In the genomic region with DNA sequence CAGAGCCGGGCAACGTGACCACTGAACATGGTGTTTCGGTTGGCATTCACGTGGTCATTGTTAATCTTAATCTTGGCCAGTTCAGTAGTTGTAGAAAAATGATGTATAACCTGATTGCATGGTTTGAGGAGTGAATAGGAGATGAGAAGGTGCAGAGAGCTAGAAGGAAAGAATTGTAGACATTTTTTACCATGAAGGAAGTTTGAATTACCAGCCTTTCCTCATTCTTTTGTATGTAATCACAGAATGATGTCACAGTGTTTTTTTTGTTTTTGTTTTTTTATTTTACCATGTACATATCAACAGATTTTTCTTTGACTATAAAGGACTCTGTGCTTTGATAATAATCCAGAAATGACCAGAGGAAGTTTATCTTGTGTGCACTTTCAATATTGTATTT, we compare ENCODE assay signal across 18 cellular contexts.
DNase-seq lines count a peak whose midpoint lies in the region; ATAC-seq and TF ChIP-seq lines count a peak whose summit lies in the region.
"Had no signal": no experiment of that assay in that cellular context is flagged by ENCODE, and none has a peak within 500 bp of the region (broad histone marks: within the 10 kb centered on the region; RNA-seq: fewer than 3 reads in every experiment).

No MANE protein-coding gene starts in this region.

- 97% methylated on average over 4 of the region's 4 CpGs for WGBS in mesenchymal stem cell

- peaks cover 69% of the 10 kb centered on the region for H3K4me1 Mint-ChIP-seq in Calu3 (ENCODE audit: low read depth, unreplicated experiment)
- H3K4me1 Mint-ChIP-seq: T-helper 17 cell had no signal

- H3K4me1 ChIP-seq in OCI-LY7 (ENCODE audit: insufficient read depth, low read length, poor library complexity, severe bottlenecking) (peaks cover 88% of the 10 kb centered on the region), mesenchymal stem cell (ENCODE audit: control insufficient read depth, insufficient read depth, low read depth, low read length) (peaks cover 9% of the 10 kb centered on the region)
- H3K4me1 ChIP-seq: upper lobe of right lung had no signal

- ATAC-seq in GM21529 (IDR thresholded peaks at IDR 0.05; ENCODE audit: unreplicated experiment), result no peak
- ATAC-seq: activated naive CD4-positive, alpha-beta T cell treated with anti-CD3 and anti-CD28 coated beads, Interleukin-2, amount 50 U/mL, for 72 hours; naive thymus-derived CD8-positive, alpha-beta T cell; T-helper 17 cell; upper lobe of right lung had no signal

- H3K14ac ChIP-seq in mesenchymal stem cell (ENCODE audit: low read length in 2 of 2), result no peak overlapping the region

- H2AFZ ChIP-seq in OCI-LY7 (ENCODE audit: low read length) (no peak overlapping the region), mesenchymal stem cell (ENCODE audit: low read depth, low read length) (no peak overlapping the region)

- no peaks in the 10 kb centered on the region for H4K20me1 ChIP-seq in OCI-LY7 (ENCODE audit: insufficient read depth, low read length)

- peak overlapping the region; percentile 34 for H3K4me3 ChIP-seq in OCI-LY7 (ENCODE audit: low read depth, low read length, poor library complexity, severe bottlenecking)
- H3K4me3 ChIP-seq in mesenchymal stem cell (ENCODE audit: insufficient read depth in 1 of 2, low read depth in 1 of 2, low read length in 2 of 2), result no peak overlapping the region
- H3K4me3 ChIP-seq: SJCRH30, upper lobe of right lung had no signal

- H3K27ac ChIP-seq in OCI-LY7 (ENCODE audit: low read depth, low read length, poor library complexity, severe bottlenecking) (peak overlapping the region; percentile 58), mesenchymal stem cell (ENCODE audit: low read length, poor library complexity, severe bottlenecking) (peak overlapping the region; percentile 8)
- H3K27ac ChIP-seq: SJCRH30, upper lobe of right lung, WERI-Rb-1 had no signal

- H3K18ac ChIP-seq in mesenchymal stem cell (ENCODE audit: low read depth in 1 of 2, low read length in 2 of 2), result no peak overlapping the region

- H2BK15ac ChIP-seq in mesenchymal stem cell (ENCODE audit: low read depth, poor library complexity, severe bottlenecking), result no peak overlapping the region

- no peak overlapping the region for H3K23ac ChIP-seq in mesenchymal stem cell (ENCODE audit: low read length in 2 of 2)

- H3K27me3 Mint-ChIP-seq in Calu3 (ENCODE audit: unreplicated experiment), result no peaks in the 10 kb centered on the region
- H3K27me3 Mint-ChIP-seq: activated CD4-positive, alpha-beta T cell treated with anti-CD3 and anti-CD28 coated beads, Interleukin-2, amount 10 ng/mL, durations not matched to agents 7 days and 5 days had no signal

- no TSS peak for BruUV-seq in Calu3 (replicated peaks; lab: Mats Ljungman, UMichigan)
- no TSS peak for BruUV-seq in OCI-LY7 (replicated peaks; lab: Mats Ljungman, UMichigan)

- no peak overlapping the region for H3K9ac ChIP-seq in mesenchymal stem cell (ENCODE audit: low read length)

- CTCF ChIA-PET in Calu3 (lab: Charles Lee), result interaction anchor here (0.6 to 0.8 kb wide), 3 partner anchors 13 to 1756 kb away, joined by 3 read pairs; no protein-coding TSS in a partner anchor
- CTCF ChIA-PET in OCI-LY7 (lab: Charles Lee; ENCODE audit: unreplicated experiment), result no interaction called here

- H3K9me3 ChIP-seq in OCI-LY7 (ENCODE audit: low read length), result no peaks in the 10 kb centered on the region
- H3K9me3 ChIP-seq in mesenchymal stem cell (ENCODE audit: control insufficient read depth, low read length), result no peaks in the 10 kb centered on the region
- H3K9me3 ChIP-seq: SJCRH30, upper lobe of right lung had no signal

- peak overlapping the region; percentile 13 for H2AK5ac ChIP-seq in mesenchymal stem cell (ENCODE audit: low read length, severe bottlenecking)

- H3K36me3 ChIP-seq in OCI-LY7 (ENCODE audit: insufficient read depth, low read length), result peaks cover 14% of the 10 kb centered on the region
- no peaks in the 10 kb centered on the region for H3K36me3 ChIP-seq in mesenchymal stem cell (ENCODE audit: control insufficient read depth in 1 of 2, insufficient read depth in 2 of 2, low read depth in 1 of 2, low read length in 2 of 2)
- H3K36me3 ChIP-seq: SJCRH30, upper lobe of right lung, WERI-Rb-1 had no signal

- H3K4me2 ChIP-seq in OCI-LY7 (ENCODE audit: low read length) (peak overlapping the region; percentile 50), mesenchymal stem cell (ENCODE audit: low read length, poor library complexity, severe bottlenecking) (no peak overlapping the region)

- H3K27me3 ChIP-seq in mesenchymal stem cell (ENCODE audit: control insufficient read depth in 1 of 2, insufficient read depth in 1 of 2, low read length in 2 of 2), result no peaks in the 10 kb centered on the region
- H3K27me3 ChIP-seq: SJCRH30, upper lobe of right lung had no signal

- peak overlapping the region in 1 of 2 experiments; percentile 32 for H2BK12ac ChIP-seq in mesenchymal stem cell (ENCODE audit: low read length in 2 of 2)

- no peak for TF ChIP-seq CTCF in Calu3 (IDR thresholded peaks at IDR 0.05; ENCODE audit: unreplicated experiment)
- no peak for TF ChIP-seq CTCF in OCI-LY7 (conservative IDR thresholded peaks at IDR 0.05; ENCODE audit: low read length)

- H4K91ac ChIP-seq in mesenchymal stem cell (ENCODE audit: low read length), result no peak overlapping the region

- peaks cover 20% of the 10 kb centered on the region for H3K36me3 Mint-ChIP-seq in Calu3 (ENCODE audit: insufficient read depth, unreplicated experiment)
- H3K36me3 Mint-ChIP-seq: activated naive CD4-positive, alpha-beta T cell treated with anti-CD3 and anti-CD28 coated beads, Interleukin-2, amount 50 U/mL, for 72 hours; naive thymus-derived CD8-positive, alpha-beta T cell had no signal

- H4K8ac ChIP-seq in mesenchymal stem cell (ENCODE audit: low read length), result no peak overlapping the region

- POLR2A ChIA-PET in OCI-LY7 (lab: Charles Lee), result interaction anchor here (1.1 to 10.6 kb wide), 3 partner anchors 9 to 13 kb away, joined by 3 to 181 read pairs (median 8); no protein-coding TSS in a partner anchor

- H3K4ac ChIP-seq in mesenchymal stem cell (ENCODE audit: low read depth in 1 of 2, low read length in 2 of 2), result no peak overlapping the region

- in situ Hi-C loops in KBM-7 (cut with MboI; ENCODE audit: low pct_unique_long_range_greater_than_20kb, low sequenced_read_pairs), result no loop called here

- no peak overlapping the region for H2BK120ac ChIP-seq in mesenchymal stem cell (ENCODE audit: low read depth, low read length)

- no peak overlapping the region for H3K4me3 Mint-ChIP-seq in Calu3 (ENCODE audit: low read depth, unreplicated experiment)
- H3K4me3 Mint-ChIP-seq: activated CD4-positive, alpha-beta T cell treated with anti-CD3 and anti-CD28 coated beads, Interleukin-2, amount 10 ng/mL, durations not matched to agents 7 days and 5 days; endodermal cell; naive thymus-derived CD8-positive, alpha-beta T cell; T-helper 17 cell had no signal

- intact Hi-C loops in Calu3 (cut with micrococcal nuclease; ENCODE audit: unreplicated experiment), result loop anchor here (5.0 kb wide), 1 partner anchor 126 kb away; a partner anchor contains a TSS
- intact Hi-C loops in OCI-LY7 (cut with micrococcal nuclease; ENCODE audit: unreplicated experiment), result no loop called here

- H3K9me2 ChIP-seq in OCI-LY7 (ENCODE audit: insufficient read depth, low read length), result no peaks in the 10 kb centered on the region

- H2BK5ac ChIP-seq in mesenchymal stem cell (ENCODE audit: low read depth, low read length, poor library complexity, severe bottlenecking), result no peak overlapping the region

- DNase-seq in Calu3 (peak; percentile 48), OCI-LY7 (ENCODE audit: low spot score) (no peak), dermis blood vessel endothelial cell (peak; percentile 32), mesenchymal stem cell (no peak), NCI-H510A (lab: John Stamatoyannopoulos, UW) (no peak), KBM-7 (no peak), T-helper 2 cell (no peak)
- DNase-seq: activated CD4-positive, alpha-beta T cell treated with anti-CD3 and anti-CD28 coated beads, Interleukin-2, amount 10 ng/mL, durations not matched to agents 7 days and 5 days; endodermal cell; naive thymus-derived CD8-positive, alpha-beta T cell; NCI-H1694 treated with DMSO at 0.1 percent for 48 hours; NCI-H226; SJCRH30; T-helper 17 cell; upper lobe of right lung; WERI-Rb-1 had no signal

- H3K9me3 Mint-ChIP-seq in Calu3 (ENCODE audit: low read depth, unreplicated experiment), result no peaks in the 10 kb centered on the region
- H3K9me3 Mint-ChIP-seq: activated CD4-positive, alpha-beta T cell treated with anti-CD3 and anti-CD28 coated beads, Interleukin-2, amount 10 ng/mL, durations not matched to agents 7 days and 5 days; activated naive CD4-positive, alpha-beta T cell treated with anti-CD3 and anti-CD28 coated beads, Interleukin-2, amount 50 U/mL, for 72 hours; endodermal cell; naive thymus-derived CD8-positive, alpha-beta T cell had no signal

- H3K79me1 ChIP-seq in mesenchymal stem cell (replicated peaks; ENCODE audit: low read length, poor library complexity, severe bottlenecking), result peaks cover 4% of the 10 kb centered on the region

- peaks cover 37% of the 10 kb centered on the region; the same call in 1 of the 2 replicates for H3K79me2 ChIP-seq in OCI-LY7 (ENCODE audit: insufficient read depth, low read depth, low read length)

- peak overlapping the region; percentile 95 for H3K27ac Mint-ChIP-seq in Calu3 (ENCODE audit: unreplicated experiment)
- H3K27ac Mint-ChIP-seq: activated CD4-positive, alpha-beta T cell treated with anti-CD3 and anti-CD28 coated beads, Interleukin-2, amount 10 ng/mL, durations not matched to agents 7 days and 5 days; activated naive CD4-positive, alpha-beta T cell treated with anti-CD3 and anti-CD28 coated beads, Interleukin-2, amount 50 U/mL, for 72 hours; endodermal cell; naive thymus-derived CD8-positive, alpha-beta T cell; T-helper 17 cell had no signal

Comparison
In these comparisons a context has a peak if more than half of its experiments do, and no peak if none do; other contexts are left out.
1. DNase-seq: peak in Calu3 (single experiment) and dermis blood vessel endothelial cell (single experiment); none in OCI-LY7 (single experiment), mesenchymal stem cell (single experiment), NCI-H510A (single experiment), KBM-7 (single experiment) and T-helper 2 cell (0 of 5).